In genomic region chr7:21426286-21426957, GRCh38 we compare ENCODE assay signal across 8 cellular contexts. TPM values are rescaled to one million over a fixed set of nuclear protein-coding genes. Genes with fewer than 3 reads are reported as not detected.
DNase-seq lines count a peak whose midpoint lies in the region; ATAC-seq and TF ChIP-seq lines count a peak whose summit lies in the region.

No MANE protein-coding gene starts in this region.

- H3K36me3 Mint-ChIP-seq in activated naive CD4-positive, alpha-beta T cell treated with anti-CD3 and anti-CD28 coated beads, Interleukin-2, amount 50 U/mL, for 72 hours: peaks cover 24 to 25% of the 10 kb centered on the region in 2 donors

- ATAC-seq in left ventricle myocardium superior: no peak
- no peak for ATAC-seq in activated naive CD4-positive, alpha-beta T cell treated with anti-CD3 and anti-CD28 coated beads, Interleukin-2, amount 50 U/mL, for 72 hours
- no peak for ATAC-seq in thoracic aorta (ENCODE audit: insufficient number of reproducible peaks, low FRiP score, low read depth)
- ATAC-seq in HG03354 (IDR thresholded peaks at IDR 0.05; ENCODE audit: poor library complexity, severe bottlenecking, unreplicated experiment): no peak
- ATAC-seq in GM18867 (IDR thresholded peaks at IDR 0.05; ENCODE audit: unreplicated experiment): no peak

- H3K27ac ChIP-seq in right atrium auricular region: peak overlapping the region in 1 of 2 donors; percentile 99
- H3K27ac ChIP-seq in thoracic aorta: peak overlapping the region; percentile 7 to 16

- H3K4me3 ChIP-seq in right atrium auricular region (peak overlapping the region; percentile 39 to 92), thoracic aorta (peak overlapping the region; percentile 76)

- intact Hi-C loops in left ventricle myocardium superior (cut with micrococcal nuclease): loop anchor here (10.0 kb wide), 1 partner anchor 658 kb away; no protein-coding TSS in a partner anchor

- no peaks in the 10 kb centered on the region for H3K9me3 Mint-ChIP-seq in activated naive CD4-positive, alpha-beta T cell treated with anti-CD3 and anti-CD28 coated beads, Interleukin-2, amount 50 U/mL, for 72 hours

- peak overlapping the region; percentile 62 to 75 for H3K27ac Mint-ChIP-seq in activated naive CD4-positive, alpha-beta T cell treated with anti-CD3 and anti-CD28 coated beads, Interleukin-2, amount 50 U/mL, for 72 hours

- DNase-seq in right atrium auricular region (ENCODE audit: low spot score) (no peak), left ventricle myocardium superior (no peak), iris pigment epithelial cell (ENCODE audit: low read depth) (peak; percentile 9), thoracic aorta (ENCODE audit: low spot score) (no peak), DMS79 (lab: John Stamatoyannopoulos, UW) (no peak)
- DNase-seq in activated naive CD4-positive, alpha-beta T cell treated with anti-CD3 and anti-CD28 coated beads, Interleukin-2, amount 50 U/mL, for 72 hours (ENCODE audit: low spot score in 2 of 2): no peak

- peaks cover 0 to 38% of the 10 kb centered on the region in 2 donors for H3K4me1 ChIP-seq in right atrium auricular region
- H3K4me1 ChIP-seq in thoracic aorta (ENCODE audit: control insufficient read depth in 1 of 2, low read depth in 2 of 2): peaks cover 23 to 30% of the 10 kb centered on the region in 2 donors

- H3K36me3 ChIP-seq in right atrium auricular region: no peaks in the 10 kb centered on the region
- H3K36me3 ChIP-seq in thoracic aorta: no peaks in the 10 kb centered on the region

- TF ChIP-seq CTCF in right atrium auricular region (IDR thresholded peaks at IDR 0.05) (no peak), thoracic aorta (IDR thresholded peaks at IDR 0.05) (no peak)

- H3K9me3 ChIP-seq in right atrium auricular region (no peaks in the 10 kb centered on the region), thoracic aorta (no peaks in the 10 kb centered on the region)

- H3K27me3 ChIP-seq in right atrium auricular region: no peaks in the 10 kb centered on the region
- no peaks in the 10 kb centered on the region for H3K27me3 ChIP-seq in thoracic aorta (replicated peaks; ENCODE audit: insufficient read depth)

RNA-seq across cellular contexts. Expression of gene SP4, which starts 1.5 kb away (rescaled TPM):
- 100 to 1,000 TPM in 1 of 2 donors, 10 to 100 TPM in 1; 15.2 to 205 TPM for total RNA-seq in right atrium auricular region
- 5.8 TPM for total RNA-seq in left ventricle myocardium superior
- 10 to 100 TPM; 15.9 to 32.7 TPM for total RNA-seq in activated naive CD4-positive, alpha-beta T cell treated with anti-CD3 and anti-CD28 coated beads, Interleukin-2, amount 50 U/mL, for 72 hours
- 1 to 10 TPM; 7.4 to 8.0 TPM for total RNA-seq in thoracic aorta
